17 cellular contexts compared by ENCODE assay signal in the genomic region with DNA sequence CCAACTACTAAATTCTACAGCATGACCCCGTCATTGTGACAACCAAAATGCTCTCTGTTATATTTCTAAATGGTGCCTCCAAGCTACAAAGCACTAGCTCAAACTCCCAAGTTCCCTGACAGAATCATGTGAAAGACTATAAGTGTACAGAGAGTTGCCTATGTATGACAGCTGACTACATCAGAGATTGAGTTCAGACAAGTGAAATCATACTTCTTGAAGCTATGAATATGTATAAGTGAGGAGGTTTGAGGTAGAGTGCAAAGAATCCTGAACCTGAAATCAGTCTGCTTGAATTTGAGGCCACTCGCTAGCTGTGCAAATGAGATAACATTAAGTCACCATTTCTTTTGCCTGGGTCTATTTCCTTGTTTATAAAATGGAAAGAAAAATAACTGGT.
DNase-seq lines count a peak whose midpoint lies in the region; ATAC-seq lines count a peak whose summit lies in the region.
"Had no signal": no experiment of that assay in that cellular context is flagged by ENCODE, and none has a peak within 500 bp of the region (broad histone marks: within the 10 kb centered on the region; RNA-seq: fewer than 3 reads in every experiment).

No MANE protein-coding gene starts in this region.

- H3K4me3 Mint-ChIP-seq in stimulated activated naive B cell treated with anti-CD40 and anti-IgM and Interleukin-4, amounts not matched to agents 10 μg/mL and 1 μg/mL and 100 μg/mL, for 72 hours, result no peak overlapping the region
- H3K4me3 Mint-ChIP-seq: activated T-cell treated with anti-CD3 and anti-CD28 coated beads, Interleukin-2, amount 50 U/mL, for 24 hours; central memory CD8-positive, alpha-beta T cell; T-helper 2 cell treated with Interferon-gamma antibody and Interleukin-4, amounts not matched to agents 5 μg/mL and 100 μg/mL, for 36 hours had no signal

- ATAC-seq in GM18858 (IDR thresholded peaks at IDR 0.05; ENCODE audit: unreplicated experiment), result peak; percentile 11
- peak; percentile 24 for ATAC-seq in GM21717 (IDR thresholded peaks at IDR 0.05; ENCODE audit: unreplicated experiment)
- peak; percentile 15 for ATAC-seq in HG03439 (IDR thresholded peaks at IDR 0.05; ENCODE audit: unreplicated experiment)
- peak; percentile 10 to 14 for ATAC-seq in stimulated activated naive B cell treated with anti-CD40 and anti-IgM and Interleukin-4, amounts not matched to agents 10 μg/mL and 1 μg/mL and 100 μg/mL, for 72 hours (replicated peaks)
- ATAC-seq in activated naive CD4-positive, alpha-beta T cell treated with anti-CD3 and anti-CD28 coated beads, Interleukin-2, amount 50 U/mL, for 72 hours, result no peak

- H3K4me1 Mint-ChIP-seq in stimulated activated naive B cell treated with anti-CD40 and anti-IgM and Interleukin-4, amounts not matched to agents 10 μg/mL and 1 μg/mL and 100 μg/mL, for 72 hours, result peaks cover 7 to 11% of the 10 kb centered on the region in 2 donors

- H3K27ac Mint-ChIP-seq in stimulated activated naive B cell treated with anti-CD40 and anti-IgM and Interleukin-4, amounts not matched to agents 10 μg/mL and 1 μg/mL and 100 μg/mL, for 72 hours, result peak overlapping the region; percentile 22
- no peak overlapping the region for H3K27ac Mint-ChIP-seq in activated naive CD4-positive, alpha-beta T cell treated with anti-CD3 and anti-CD28 coated beads, Interleukin-2, amount 50 U/mL, for 72 hours
- H3K27ac Mint-ChIP-seq: activated T-cell treated with anti-CD3 and anti-CD28 coated beads, Interleukin-2, amount 50 U/mL, for 24 hours; T-helper 2 cell treated with Interferon-gamma antibody and Interleukin-4, amounts not matched to agents 5 μg/mL and 100 μg/mL, for 36 hours had no signal

- H3K36me3 Mint-ChIP-seq in stimulated activated naive B cell treated with anti-CD40 and anti-IgM and Interleukin-4, amounts not matched to agents 10 μg/mL and 1 μg/mL and 100 μg/mL, for 72 hours, result no peaks in the 10 kb centered on the region
- H3K36me3 Mint-ChIP-seq in activated naive CD4-positive, alpha-beta T cell treated with anti-CD3 and anti-CD28 coated beads, Interleukin-2, amount 50 U/mL, for 72 hours, result no peaks in the 10 kb centered on the region

- H3K9me3 Mint-ChIP-seq in stimulated activated naive B cell treated with anti-CD40 and anti-IgM and Interleukin-4, amounts not matched to agents 10 μg/mL and 1 μg/mL and 100 μg/mL, for 72 hours, result peaks cover 0 to 2% of the 10 kb centered on the region in 2 donors
- no peaks in the 10 kb centered on the region for H3K9me3 Mint-ChIP-seq in activated naive CD4-positive, alpha-beta T cell treated with anti-CD3 and anti-CD28 coated beads, Interleukin-2, amount 50 U/mL, for 72 hours
- H3K9me3 Mint-ChIP-seq: activated T-cell treated with anti-CD3 and anti-CD28 coated beads, Interleukin-2, amount 50 U/mL, for 24 hours; central memory CD8-positive, alpha-beta T cell; T-helper 2 cell treated with Interferon-gamma antibody and Interleukin-4, amounts not matched to agents 5 μg/mL and 100 μg/mL, for 36 hours had no signal

- H3K27me3 Mint-ChIP-seq in stimulated activated naive B cell treated with anti-CD40 and anti-IgM and Interleukin-4, amounts not matched to agents 10 μg/mL and 1 μg/mL and 100 μg/mL, for 72 hours, result no peaks in the 10 kb centered on the region
- H3K27me3 Mint-ChIP-seq: central memory CD8-positive, alpha-beta T cell had no signal

- DNase-seq in stimulated activated naive B cell treated with anti-CD40 and anti-IgM and Interleukin-4, amounts not matched to agents 10 μg/mL and 1 μg/mL and 100 μg/mL, for 72 hours, result no peak
- DNase-seq in kidney tubule cell (ENCODE audit: low spot score), result no peak
- no peak for DNase-seq in NK-92 treated with Interleukin-12 subunit alpha and Interleukin-12 subunit beta, amount 100 ng/mL, for 24 hours (lab: John Stamatoyannopoulos, UW)
- no peak for DNase-seq in activated naive CD4-positive, alpha-beta T cell treated with anti-CD3 and anti-CD28 coated beads, Interleukin-2, amount 50 U/mL, for 72 hours (ENCODE audit: low spot score in 2 of 2)
- DNase-seq: activated CD4-positive, alpha-beta T cell treated with anti-CD3 and anti-CD28 coated beads for 48 hours; activated T-cell treated with anti-CD3 and anti-CD28 coated beads, Interleukin-2, amount 50 U/mL, for 24 hours; DMS79 treated with DMSO at 0.1 percent for 48 hours; NCI-H1436 treated with DMSO at 0.1 percent for 48 hours; NCI-H446 treated with DMSO at 0.1 percent for 48 hours; NCI-H82; SK-N-SH; stimulated activated CD4-positive, alpha-beta T cell treated with anti-CD3 and anti-CD28 coated beads, Interleukin-2, amount 100 ng/mL, for 24 hours had no signal

Comparison
In these comparisons a context has a peak if more than half of its experiments do, and no peak if none do; other contexts are left out.
1. ATAC-seq: peak in GM18858 (single experiment), GM21717 (single experiment), HG03439 (single experiment) and stimulated activated naive B cell treated with anti-CD40 and anti-IgM and Interleukin-4, amounts not matched to agents 10 μg/mL and 1 μg/mL and 100 μg/mL, for 72 hours (2 of 2); none in activated naive CD4-positive, alpha-beta T cell treated with anti-CD3 and anti-CD28 coated beads, Interleukin-2, amount 50 U/mL, for 72 hours (0 of 2).